Comparison of ENCODE assay signal across 20 cellular contexts in the genomic region with DNA sequence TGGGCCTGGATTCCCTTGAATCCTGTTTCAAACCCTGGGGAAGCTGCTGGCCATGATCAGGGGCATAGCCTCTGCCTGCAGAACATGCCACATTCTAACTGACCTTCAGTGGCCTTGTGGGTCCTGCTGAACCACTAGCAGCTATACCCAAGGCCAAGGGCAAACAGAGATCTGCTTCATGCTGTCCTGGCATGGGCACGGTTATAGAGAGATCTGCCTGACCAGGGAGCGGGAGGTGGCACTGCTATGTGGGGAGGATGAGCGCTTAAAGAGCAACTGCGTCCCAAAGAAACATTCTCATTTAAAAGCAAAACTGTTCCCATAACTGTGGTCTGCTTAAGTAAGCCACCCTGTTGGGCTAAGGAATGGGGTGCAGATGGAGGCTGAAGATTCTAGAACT. TPM values are rescaled to one million over a fixed set of nuclear protein-coding genes. Genes with fewer than 3 reads are reported as not detected.
DNase-seq lines count a peak whose midpoint lies in the region; ATAC-seq, FAIRE-seq and TF ChIP-seq lines count a peak whose summit lies in the region.
"Had no signal": no experiment of that assay in that cellular context is flagged by ENCODE, and none has a peak within 500 bp of the region (broad histone marks: within the 10 kb centered on the region; RNA-seq: fewer than 3 reads in every experiment).

No MANE protein-coding gene starts in this region.

- H3K4me1 Mint-ChIP-seq in activated CD8-positive, alpha-beta memory T cell treated with anti-CD3 and anti-CD28 coated beads, Interleukin-2, amount 10 ng/mL, durations not matched to agents 7 days and 5 days = no peaks in the 10 kb centered on the region
- H3K4me1 Mint-ChIP-seq: CD14-positive monocyte had no signal

- H3K4me1 ChIP-seq in osteoblast (ENCODE audit: insufficient read depth, low read length) = peaks cover 3% of the 10 kb centered on the region
- H3K4me1 ChIP-seq in thoracic aorta (ENCODE audit: control insufficient read depth in 1 of 2, low read depth in 2 of 2) = peaks cover 75 to 97% of the 10 kb centered on the region in 2 donors

- H4K20me1 ChIP-seq in osteoblast (ENCODE audit: insufficient read depth, low read length) = no peaks in the 10 kb centered on the region

- H3K4me3 ChIP-seq in coronary artery (no peak overlapping the region), osteoblast (ENCODE audit: insufficient read depth, low read length) (no peak overlapping the region), thoracic aorta (no peak overlapping the region)
- H3K4me3 ChIP-seq: GM12878, PC-9 had no signal

- no peak overlapping the region for H3K4me2 ChIP-seq in osteoblast (ENCODE audit: insufficient read depth, low read length)
- H3K4me2 ChIP-seq: PC-9 had no signal

- no peaks in the 10 kb centered on the region for H3K9me3 Mint-ChIP-seq in activated CD8-positive, alpha-beta memory T cell treated with anti-CD3 and anti-CD28 coated beads, Interleukin-2, amount 10 ng/mL, durations not matched to agents 7 days and 5 days (ENCODE audit: low read depth)
- H3K9me3 Mint-ChIP-seq: CD14-positive monocyte had no signal

- no peak overlapping the region for H3K27ac Mint-ChIP-seq in activated CD8-positive, alpha-beta memory T cell treated with anti-CD3 and anti-CD28 coated beads, Interleukin-2, amount 10 ng/mL, durations not matched to agents 7 days and 5 days

- H3K27me3 ChIP-seq in osteoblast (ENCODE audit: insufficient read depth, low read length) (peaks cover 2% of the 10 kb centered on the region), thoracic aorta (replicated peaks; ENCODE audit: insufficient read depth) (no peaks in the 10 kb centered on the region)

- no peak for FAIRE-seq in GM12892 (lab: Jason Lieb, UNC)
- FAIRE-seq: GM12878, H1, HepG2 had no signal

- H3K36me3 ChIP-seq in osteoblast (ENCODE audit: insufficient read depth, low read length) = no peaks in the 10 kb centered on the region
- no peaks in the 10 kb centered on the region for H3K36me3 ChIP-seq in thoracic aorta

- peak overlapping the region; percentile 84 to 93 for H3K27ac ChIP-seq in coronary artery
- H3K27ac ChIP-seq in osteoblast (ENCODE audit: low read depth, low read length) = no peak overlapping the region
- H3K27ac ChIP-seq in thoracic aorta = peak overlapping the region; percentile 94 to 99
- H3K27ac ChIP-seq: PC-9 had no signal

- H3K27me3 Mint-ChIP-seq in activated CD8-positive, alpha-beta memory T cell treated with anti-CD3 and anti-CD28 coated beads, Interleukin-2, amount 10 ng/mL, durations not matched to agents 7 days and 5 days = no peaks in the 10 kb centered on the region

- TF ChIP-seq CTCF in coronary artery (IDR thresholded peaks at IDR 0.05) (no peak), osteoblast (IDR thresholded peaks at IDR 0.05; ENCODE audit: extremely low read depth, low read depth, low read length) (no peak), thoracic aorta (IDR thresholded peaks at IDR 0.05) (no peak)

- TF ChIP-seq POLR2A in GM12892 (IDR thresholded peaks at IDR 0.05; ENCODE audit: low read depth, low read length) = no peak

- H3K9me3 ChIP-seq in osteoblast (ENCODE audit: low read depth, low read length) = no peaks in the 10 kb centered on the region
- no peaks in the 10 kb centered on the region for H3K9me3 ChIP-seq in thoracic aorta

- ATAC-seq in left ventricle myocardium superior (peak; percentile 52), thoracic aorta (ENCODE audit: insufficient number of reproducible peaks, low FRiP score, low read depth) (no peak)
- ATAC-seq in activated CD8-positive, alpha-beta memory T cell treated with anti-CD3 and anti-CD28 coated beads, Interleukin-2, amount 10 ng/mL, durations not matched to agents 7 days and 5 days = no peak
- ATAC-seq: GM12878, HepG2 had no signal

- H3K36me3 Mint-ChIP-seq in activated CD8-positive, alpha-beta memory T cell treated with anti-CD3 and anti-CD28 coated beads, Interleukin-2, amount 10 ng/mL, durations not matched to agents 7 days and 5 days = no peaks in the 10 kb centered on the region
- H3K36me3 Mint-ChIP-seq: CD14-positive monocyte had no signal

- H3K4me3 Mint-ChIP-seq in activated CD8-positive, alpha-beta memory T cell treated with anti-CD3 and anti-CD28 coated beads, Interleukin-2, amount 10 ng/mL, durations not matched to agents 7 days and 5 days = no peak overlapping the region
- H3K4me3 Mint-ChIP-seq: CD14-positive monocyte had no signal

- no peak overlapping the region for H2AFZ ChIP-seq in osteoblast (ENCODE audit: low read length)
- H2AFZ ChIP-seq: PC-9 had no signal

- CTCF ChIA-PET in activated CD8-positive, alpha-beta memory T cell treated with anti-CD3 and anti-CD28 coated beads, Interleukin-2, amount 10 ng/mL, durations not matched to agents 7 days and 5 days (lab: Charles Lee) = interaction anchor here (2.2 kb wide), 1 partner anchor 8 kb away, joined by 9 read pairs; no protein-coding TSS in a partner anchor

- no peaks in the 10 kb centered on the region for H3K79me2 ChIP-seq in osteoblast (ENCODE audit: insufficient read depth, low read length)

- intact Hi-C loops in left ventricle myocardium superior (cut with micrococcal nuclease) = no loop called here

- DNase-seq in coronary artery (ENCODE audit: low spot score) (no peak), left ventricle myocardium superior (no peak), osteoblast (ENCODE audit: insufficient read length, low spot score, missing footprints) (peak; percentile 66), thoracic aorta (ENCODE audit: low spot score) (no peak), GM12892 (ENCODE audit: insufficient read length) (no peak), NCI-H2227 (lab: John Stamatoyannopoulos, UW; ENCODE audit: unreplicated experiment) (no peak)
- no peak for DNase-seq in activated CD4-positive, alpha-beta T cell treated with anti-CD3 and anti-CD28 coated beads for 1 hour
- DNase-seq in activated CD8-positive, alpha-beta memory T cell treated with anti-CD3 and anti-CD28 coated beads, Interleukin-2, amount 10 ng/mL, durations not matched to agents 7 days and 5 days = no peak
- DNase-seq: DMS 273 treated with DMSO at 0.1 percent for 48 hours, GDM1, KG1, NCI-H146, NCI-H2081 treated with DMSO at 0.1 percent for 48 hours, NCI-H510A treated with DMSO at 0.1 percent for 48 hours, NCI-H82, PC-9 had no signal

RNA-seq across cellular contexts. Expression of a gene that starts 36.5 kb away (rescaled TPM):
- total RNA-seq in left ventricle myocardium superior = 675 TPM
- 2.7 and 4.0 TPM in 2 replicates for total RNA-seq in osteoblast
- 100 to 1,000 TPM; 191 to 226 TPM for total RNA-seq in thoracic aorta
- polyA plus RNA-seq in GM12892 (2012; ENCODE audit: missing spikeins) = 18.8 TPM
- under 1 TPM; 0.05 to 0.09 TPM for total RNA-seq in activated CD8-positive, alpha-beta memory T cell treated with anti-CD3 and anti-CD28 coated beads, Interleukin-2, amount 10 ng/mL, durations not matched to agents 7 days and 5 days
- polyA plus RNA-seq: CD14-positive monocyte had no signal

RNA-seq across cellular contexts. Expression of a gene that starts 57.0 kb away (rescaled TPM):
- total RNA-seq in left ventricle myocardium superior (3.2 TPM), osteoblast (under 0.01 TPM in 1 of 2 replicates, not detected in the other), thoracic aorta (1 to 10 TPM in 1 of 2 donors, under 1 TPM in 1; 0.81 to 2.8 TPM)
- polyA plus RNA-seq in GM12892 (2012; ENCODE audit: missing spikeins) = 0.38 TPM
- not detected for total RNA-seq in activated CD8-positive, alpha-beta memory T cell treated with anti-CD3 and anti-CD28 coated beads, Interleukin-2, amount 10 ng/mL, durations not matched to agents 7 days and 5 days
- total RNA-seq: HepG2, PC-9 had no signal
- polyA plus RNA-seq: CD14-positive monocyte had no signal

Comparison
In these comparisons a context has a peak if more than half of its experiments do, and no peak if none do; other contexts are left out.
1. RNA of a gene that starts 36.5 kb away (total RNA-seq): 675 TPM in left ventricle myocardium superior (single experiment) and 191 to 226 TPM in thoracic aorta; 2.7 to 4.0 TPM in osteoblast and 0.05 to 0.09 TPM in activated CD8-positive, alpha-beta memory T cell treated with anti-CD3 and anti-CD28 coated beads, Interleukin-2, amount 10 ng/mL, durations not matched to agents 7 days and 5 days; every median in the first group is over 10 times any median in the second.